1 cellular context compared by ENCODE assay signal in the genomic region with DNA sequence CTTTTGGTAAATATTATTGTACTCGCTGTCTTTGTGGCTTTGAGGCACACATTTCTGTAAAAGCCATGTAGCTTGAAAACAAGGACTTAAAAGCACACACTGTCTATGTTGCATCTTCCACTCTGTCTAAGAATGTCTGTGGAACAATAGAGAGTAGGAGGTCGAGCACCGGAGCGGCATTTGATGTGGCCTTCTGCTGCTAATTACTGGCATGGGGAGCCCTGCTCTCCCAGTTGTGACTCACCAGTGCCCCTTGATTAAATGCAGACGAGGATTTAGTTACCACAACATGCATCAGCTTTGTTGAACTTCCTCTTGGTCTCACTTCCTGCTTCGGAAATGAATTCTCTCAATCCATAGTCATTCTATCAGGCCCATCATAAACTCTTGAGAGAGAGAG.
TF ChIP-seq lines count a peak whose summit lies in the region.

No MANE protein-coding gene starts in this region.

TF ChIP-seq in WTC11, 78 proteins besides CTCF, POLR2A, EP300 and RAD21 (continued from another document):
- TF ChIP-seq, protein P1, sequence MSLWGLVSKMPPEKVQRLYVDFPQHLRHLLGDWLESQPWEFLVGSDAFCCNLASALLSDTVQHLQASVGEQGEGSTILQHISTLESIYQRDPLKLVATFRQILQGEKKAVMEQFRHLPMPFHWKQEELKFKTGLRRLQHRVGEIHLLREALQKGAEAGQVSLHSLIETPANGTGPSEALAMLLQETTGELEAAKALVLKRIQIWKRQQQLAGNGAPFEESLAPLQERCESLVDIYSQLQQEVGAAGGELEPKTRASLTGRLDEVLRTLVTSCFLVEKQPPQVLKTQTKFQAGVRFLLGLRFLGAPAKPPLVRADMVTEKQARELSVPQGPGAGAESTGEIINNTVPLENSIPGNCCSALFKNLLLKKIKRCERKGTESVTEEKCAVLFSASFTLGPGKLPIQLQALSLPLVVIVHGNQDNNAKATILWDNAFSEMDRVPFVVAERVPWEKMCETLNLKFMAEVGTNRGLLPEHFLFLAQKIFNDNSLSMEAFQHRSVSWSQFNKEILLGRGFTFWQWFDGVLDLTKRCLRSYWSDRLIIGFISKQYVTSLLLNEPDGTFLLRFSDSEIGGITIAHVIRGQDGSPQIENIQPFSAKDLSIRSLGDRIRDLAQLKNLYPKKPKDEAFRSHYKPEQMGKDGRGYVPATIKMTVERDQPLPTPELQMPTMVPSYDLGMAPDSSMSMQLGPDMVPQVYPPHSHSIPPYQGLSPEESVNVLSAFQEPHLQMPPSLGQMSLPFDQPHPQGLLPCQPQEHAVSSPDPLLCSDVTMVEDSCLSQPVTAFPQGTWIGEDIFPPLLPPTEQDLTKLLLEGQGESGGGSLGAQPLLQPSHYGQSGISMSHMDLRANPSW (CRISPR knock-in tag; conservative IDR thresholded peaks at IDR 0.05; ENCODE audit: low read depth), result no peak
- TF ChIP-seq RORB (CRISPR knock-in tag; IDR thresholded peaks at IDR 0.05) (no peak), NR1H2 (CRISPR knock-in tag; IDR thresholded peaks at IDR 0.05) (no peak), TEAD4 (CRISPR knock-in tag; IDR thresholded peaks at IDR 0.05) (no peak)
- TF ChIP-seq, protein P2, sequence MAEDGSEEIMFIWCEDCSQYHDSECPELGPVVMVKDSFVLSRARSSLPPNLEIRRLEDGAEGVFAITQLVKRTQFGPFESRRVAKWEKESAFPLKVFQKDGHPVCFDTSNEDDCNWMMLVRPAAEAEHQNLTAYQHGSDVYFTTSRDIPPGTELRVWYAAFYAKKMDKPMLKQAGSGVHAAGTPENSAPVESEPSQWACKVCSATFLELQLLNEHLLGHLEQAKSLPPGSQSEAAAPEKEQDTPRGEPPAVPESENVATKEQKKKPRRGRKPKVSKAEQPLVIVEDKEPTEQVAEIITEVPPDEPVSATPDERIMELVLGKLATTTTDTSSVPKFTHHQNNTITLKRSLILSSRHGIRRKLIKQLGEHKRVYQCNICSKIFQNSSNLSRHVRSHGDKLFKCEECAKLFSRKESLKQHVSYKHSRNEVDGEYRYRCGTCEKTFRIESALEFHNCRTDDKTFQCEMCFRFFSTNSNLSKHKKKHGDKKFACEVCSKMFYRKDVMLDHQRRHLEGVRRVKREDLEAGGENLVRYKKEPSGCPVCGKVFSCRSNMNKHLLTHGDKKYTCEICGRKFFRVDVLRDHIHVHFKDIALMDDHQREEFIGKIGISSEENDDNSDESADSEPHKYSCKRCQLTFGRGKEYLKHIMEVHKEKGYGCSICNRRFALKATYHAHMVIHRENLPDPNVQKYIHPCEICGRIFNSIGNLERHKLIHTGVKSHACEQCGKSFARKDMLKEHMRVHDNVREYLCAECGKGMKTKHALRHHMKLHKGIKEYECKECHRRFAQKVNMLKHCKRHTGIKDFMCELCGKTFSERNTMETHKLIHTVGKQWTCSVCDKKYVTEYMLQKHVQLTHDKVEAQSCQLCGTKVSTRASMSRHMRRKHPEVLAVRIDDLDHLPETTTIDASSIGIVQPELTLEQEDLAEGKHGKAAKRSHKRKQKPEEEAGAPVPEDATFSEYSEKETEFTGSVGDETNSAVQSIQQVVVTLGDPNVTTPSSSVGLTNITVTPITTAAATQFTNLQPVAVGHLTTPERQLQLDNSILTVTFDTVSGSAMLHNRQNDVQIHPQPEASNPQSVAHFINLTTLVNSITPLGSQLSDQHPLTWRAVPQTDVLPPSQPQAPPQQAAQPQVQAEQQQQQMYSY (CRISPR knock-in tag; IDR thresholded peaks at IDR 0.05), result no peak
